ENCODE assay signal across 9 cellular contexts in the genomic region with DNA sequence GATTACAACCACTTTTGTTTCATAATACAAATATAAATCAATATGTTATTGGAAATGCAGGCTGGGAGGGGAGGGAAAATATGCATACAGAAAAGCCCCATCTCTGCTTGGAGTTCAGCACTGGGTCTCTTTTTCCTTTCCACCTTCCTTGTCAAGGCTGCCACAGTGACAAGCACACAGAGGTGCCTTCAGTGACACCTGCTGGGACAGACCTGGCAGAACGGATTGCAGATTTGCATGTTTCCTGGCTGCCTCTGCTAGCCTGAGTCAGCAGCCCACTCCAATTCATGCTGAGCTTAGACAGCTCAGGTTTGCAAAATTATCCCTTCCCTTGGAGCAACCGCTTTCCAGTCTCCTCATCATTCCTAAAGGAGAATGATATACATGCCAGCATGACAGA. TPM values are rescaled to one million over a fixed set of nuclear protein-coding genes. Genes with fewer than 3 reads are reported as not detected.
A peak's percentile ranks its signal among the peaks of the same experiment; 100 is the strongest.
DNase-seq lines count a peak whose midpoint lies in the region; ATAC-seq lines count a peak whose summit lies in the region.
"Not testable (repeated sequence)": the region's sequence is repeated elsewhere in the genome, so short reads cannot be mapped to it uniquely, and the experiment has no call there.
"Had no signal": no experiment of that assay in that cellular context is flagged by ENCODE, and none has a peak within 500 bp of the region (broad histone marks: within the 10 kb centered on the region; RNA-seq: fewer than 3 reads in every experiment).

No MANE protein-coding gene starts in this region.

- not testable (repeated sequence) for H3K27ac Mint-ChIP-seq in stimulated activated naive CD8-positive, alpha-beta T cell treated with anti-CD3 and anti-CD28 coated beads, Interleukin-15, amount 100 ng/mL, for 72 hours

- not testable (repeated sequence) for H3K27me3 Mint-ChIP-seq in stimulated activated naive CD8-positive, alpha-beta T cell treated with anti-CD3 and anti-CD28 coated beads, Interleukin-15, amount 100 ng/mL, for 72 hours

- not testable (repeated sequence) for H3K4me1 Mint-ChIP-seq in stimulated activated naive CD8-positive, alpha-beta T cell treated with anti-CD3 and anti-CD28 coated beads, Interleukin-15, amount 100 ng/mL, for 72 hours

- not testable (repeated sequence) for H3K4me3 ChIP-seq in Jurkat, Clone E6-1 (ENCODE audit: low read length)

- not testable (repeated sequence) for H3K9me3 Mint-ChIP-seq in stimulated activated naive CD8-positive, alpha-beta T cell treated with anti-CD3 and anti-CD28 coated beads, Interleukin-15, amount 100 ng/mL, for 72 hours

- not testable (repeated sequence) for ATAC-seq in stimulated activated naive CD8-positive, alpha-beta T cell treated with anti-CD3 and anti-CD28 coated beads, Interleukin-15, amount 100 ng/mL, for 72 hours

- peak; percentile 30 for DNase-seq in Daoy (ENCODE audit: low read depth)
- peak; percentile 1 for DNase-seq in Jurkat, Clone E6-1 (ENCODE audit: low read depth, low spot score)
- DNase-seq in NCI-H345 (lab: John Stamatoyannopoulos, UW) = peak; percentile 54
- peak; percentile 45 to 67 for DNase-seq in SHP77 (lab: John Stamatoyannopoulos, UW)
- peak; percentile 18 for DNase-seq in activated T-cell treated with anti-CD3 and anti-CD28 coated beads for 1 hour (ENCODE audit: low read depth)
- DNase-seq in dermis microvascular lymphatic vessel endothelial cell (ENCODE audit: low read depth in 2 of 2) = peak; percentile 42
- DNase-seq in lung microvascular endothelial cell (ENCODE audit: low read depth in 2 of 2) = peak; percentile 26 to 72
- DNase-seq in stimulated activated naive CD8-positive, alpha-beta T cell treated with anti-CD3 and anti-CD28 coated beads, Interleukin-15, amount 100 ng/mL, for 72 hours = peak; percentile 29 to 56

- peak overlapping the region; percentile 64 to 77 for H3K4me3 Mint-ChIP-seq in stimulated activated naive CD8-positive, alpha-beta T cell treated with anti-CD3 and anti-CD28 coated beads, Interleukin-15, amount 100 ng/mL, for 72 hours

RNA-seq across cellular contexts. Expression of gene GOLGA8M, which starts 15.8 kb away (rescaled TPM):
- total RNA-seq in Daoy (2014; rRNA removed; shearing (Covaris generic)) = not detected in 2 replicates
- polyA plus RNA-seq in Jurkat, Clone E6-1 (2012; ENCODE audit: insufficient read depth, insufficient read length) = not detected
- 0.26 and 3.0 TPM in 2 replicates for total RNA-seq in dermis microvascular lymphatic vessel endothelial cell
- total RNA-seq in lung microvascular endothelial cell = 0.22 and 0.60 TPM in 2 replicates
- polyA plus RNA-seq: CD8-positive, alpha-beta memory T cell had no signal

Comparison
In these comparisons a context has a peak if more than half of its experiments do, and no peak if none do; other contexts are left out.
1. DNase-seq: peak in every context shown above with its lines; median percentile 56 in SHP77; 54 in NCI-H345; 49 in lung microvascular endothelial cell; 42 in stimulated activated naive CD8-positive, alpha-beta T cell treated with anti-CD3 and anti-CD28 coated beads, Interleukin-15, amount 100 ng/mL, for 72 hours; 42 in dermis microvascular lymphatic vessel endothelial cell; 30 in Daoy; 18 in activated T-cell treated with anti-CD3 and anti-CD28 coated beads for 1 hour; 1 in Jurkat, Clone E6-1.